ENCODE assay signal across 1 cellular context in genomic region chr3:9014189-9014588, GRCh38.
TF ChIP-seq lines count a peak whose summit lies in the region.

No MANE protein-coding gene starts in this region.

TF ChIP-seq in K562, 482 proteins besides CTCF, POLR2A, EP300 and RAD21:
- no peak for TF ChIP-seq SRSF7 (optimal IDR thresholded peaks at IDR 0.05; ENCODE audit: low read depth, low read length)
- no peak for TF ChIP-seq ZNF707 (CRISPR knock-in tag; conservative IDR thresholded peaks at IDR 0.05)
- TF ChIP-seq, protein P1, sequence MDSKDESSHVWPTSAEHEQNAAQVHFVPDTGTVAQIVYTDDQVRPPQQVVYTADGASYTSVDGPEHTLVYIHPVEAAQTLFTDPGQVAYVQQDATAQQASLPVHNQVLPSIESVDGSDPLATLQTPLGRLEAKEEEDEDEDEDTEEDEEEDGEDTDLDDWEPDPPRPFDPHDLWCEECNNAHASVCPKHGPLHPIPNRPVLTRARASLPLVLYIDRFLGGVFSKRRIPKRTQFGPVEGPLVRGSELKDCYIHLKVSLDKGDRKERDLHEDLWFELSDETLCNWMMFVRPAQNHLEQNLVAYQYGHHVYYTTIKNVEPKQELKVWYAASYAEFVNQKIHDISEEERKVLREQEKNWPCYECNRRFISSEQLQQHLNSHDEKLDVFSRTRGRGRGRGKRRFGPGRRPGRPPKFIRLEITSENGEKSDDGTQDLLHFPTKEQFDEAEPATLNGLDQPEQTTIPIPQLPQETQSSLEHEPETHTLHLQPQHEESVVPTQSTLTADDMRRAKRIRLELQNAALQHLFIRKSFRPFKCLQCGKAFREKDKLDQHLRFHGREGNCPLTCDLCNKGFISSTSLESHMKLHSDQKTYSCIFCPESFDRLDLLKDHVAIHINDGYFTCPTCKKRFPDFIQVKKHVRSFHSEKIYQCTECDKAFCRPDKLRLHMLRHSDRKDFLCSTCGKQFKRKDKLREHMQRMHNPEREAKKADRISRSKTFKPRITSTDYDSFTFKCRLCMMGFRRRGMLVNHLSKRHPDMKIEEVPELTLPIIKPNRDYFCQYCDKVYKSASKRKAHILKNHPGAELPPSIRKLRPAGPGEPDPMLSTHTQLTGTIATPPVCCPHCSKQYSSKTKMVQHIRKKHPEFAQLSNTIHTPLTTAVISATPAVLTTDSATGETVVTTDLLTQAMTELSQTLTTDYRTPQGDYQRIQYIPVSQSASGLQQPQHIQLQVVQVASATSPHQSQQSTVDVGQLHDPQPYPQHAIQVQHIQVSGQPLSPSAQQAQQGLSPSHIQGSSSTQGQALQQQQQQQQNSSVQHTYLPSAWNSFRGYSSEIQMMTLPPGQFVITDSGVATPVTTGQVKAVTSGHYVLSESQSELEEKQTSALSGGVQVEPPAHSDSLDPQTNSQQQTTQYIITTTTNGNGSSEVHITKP (IDR thresholded peaks at IDR 0.05; ENCODE audit: partially characterized antibody) = no peak
- TF ChIP-seq STAT5B (CRISPR knock-in tag; IDR thresholded peaks at IDR 0.05) = no peak
- no peak for TF ChIP-seq HMG20A (CRISPR knock-in tag; conservative IDR thresholded peaks at IDR 0.05)
- TF ChIP-seq FOXA1 (IDR thresholded peaks at IDR 0.05; ENCODE audit: borderline replicate concordance) = no peak
- no peak for TF ChIP-seq SRF (CRISPR knock-in tag; IDR thresholded peaks at IDR 0.05)
- TF ChIP-seq ZNF57 (CRISPR knock-in tag; IDR thresholded peaks at IDR 0.05) = no peak
- no peak for TF ChIP-seq ZNF224 (CRISPR knock-in tag; IDR thresholded peaks at IDR 0.05)
- TF ChIP-seq ZNF583 (CRISPR knock-in tag; IDR thresholded peaks at IDR 0.05) = no peak
